ENCODE assay signal across 8 cellular contexts in genomic region chr19:13849991-13850909, GRCh38. TPM values are rescaled to one million over a fixed set of nuclear protein-coding genes. Genes with fewer than 3 reads are reported as not detected.
A peak's percentile ranks its signal among the peaks of the same experiment; 100 is the strongest.
DNase-seq lines count a peak whose midpoint lies in the region; ATAC-seq and TF ChIP-seq lines count a peak whose summit lies in the region.

No MANE protein-coding gene starts in this region.

- peak overlapping the region in 1 of 3 donors; percentile 17 for H3K4me3 ChIP-seq in right lobe of liver

- peak overlapping the region; percentile 56 to 66 (median 60) for H3K27ac ChIP-seq in right lobe of liver

- no peaks in the 10 kb centered on the region for H3K9me3 ChIP-seq in right lobe of liver

- no peaks in the 10 kb centered on the region for H3K36me3 ChIP-seq in right lobe of liver

- ATAC-seq in right lobe of liver = peak; percentile 30 to 51 (median 45)
- no peak for ATAC-seq in HG02870 (IDR thresholded peaks at IDR 0.05; ENCODE audit: unreplicated experiment)
- ATAC-seq in HG02798 (IDR thresholded peaks at IDR 0.05; ENCODE audit: poor library complexity, unreplicated experiment) = no peak

- intact Hi-C loops in right lobe of liver (cut with DNase I) = no loop called here

- WGBS in right lobe of liver (ENCODE audit: insufficient coverage, low coverage, low lambda C conversion rate, missing lambda C conversion rate) = 39% methylated on average over 14 of the region's 66 CpGs

- no peaks in the 10 kb centered on the region for H3K4me1 ChIP-seq in right lobe of liver

- DNase-seq in ELR (ENCODE audit: low read depth) (peak; percentile 84), NCI-H2171 treated with DMSO at 0.1 percent for 48 hours (lab: John Stamatoyannopoulos, UW) (peak; percentile 37), right lobe of liver (peak; percentile 71 to 87 (median 81))
- DNase-seq in activated CD4-positive, alpha-beta T cell treated with anti-CD3 and anti-CD28 coated beads, Interleukin-2, amount 50 U/mL, for 48 hours = peak; percentile 74 to 76
- peak; percentile 46 for DNase-seq in effector CD4-positive, alpha-beta T cell
- DNase-seq in stimulated activated CD8-positive, alpha-beta memory T cell treated with anti-CD3 and anti-CD28 coated beads, Interleukin-12 subunit alpha, Interleukin-12 subunit beta, amount 100 ng/mL, for 4 hours (ENCODE audit: low read depth) = peak; percentile 55

- peak; percentile 55 for TF ChIP-seq POLR2A in right lobe of liver (IDR thresholded peaks at IDR 0.05)

- H3K27me3 ChIP-seq in right lobe of liver = no peaks in the 10 kb centered on the region

- TF ChIP-seq CTCF in right lobe of liver (IDR thresholded peaks at IDR 0.05) = no peak

RNA-seq across cellular contexts. Expression of gene NANOS3, which starts 26.7 kb away (rescaled TPM):
- not detected for total RNA-seq in right lobe of liver

RNA-seq across cellular contexts. Expression of gene ZSWIM4, which starts 55.0 kb away (rescaled TPM):
- total RNA-seq in right lobe of liver = 1 to 10 TPM in 5 of 6 experiments, under 1 TPM in 1; 0.98 to 3.7 (median 1.7) TPM

RNA-seq across cellular contexts. Expression of gene BRME1, which starts 55.7 kb away (rescaled TPM):
- 1 to 10 TPM in 4 of 6 experiments, under 1 TPM in 2; 0.34 to 3.7 (median 1.2) TPM for total RNA-seq in right lobe of liver

RNA-seq across cellular contexts. Expression of gene CC2D1A, which starts 55.8 kb away (rescaled TPM):
- 10 to 100 TPM; 16.5 to 29.8 (median 18.1) TPM for total RNA-seq in right lobe of liver

Comparison
In these comparisons a context has a peak if more than half of its experiments do, and no peak if none do; other contexts are left out.
1. ATAC-seq: peak in right lobe of liver (4 of 4); none in HG02870 (single experiment) and HG02798 (single experiment).
2. Peak in every context shown above with its lines, with median percentiles within 50 percentile points of each other: DNase-seq.